In the genomic region with DNA sequence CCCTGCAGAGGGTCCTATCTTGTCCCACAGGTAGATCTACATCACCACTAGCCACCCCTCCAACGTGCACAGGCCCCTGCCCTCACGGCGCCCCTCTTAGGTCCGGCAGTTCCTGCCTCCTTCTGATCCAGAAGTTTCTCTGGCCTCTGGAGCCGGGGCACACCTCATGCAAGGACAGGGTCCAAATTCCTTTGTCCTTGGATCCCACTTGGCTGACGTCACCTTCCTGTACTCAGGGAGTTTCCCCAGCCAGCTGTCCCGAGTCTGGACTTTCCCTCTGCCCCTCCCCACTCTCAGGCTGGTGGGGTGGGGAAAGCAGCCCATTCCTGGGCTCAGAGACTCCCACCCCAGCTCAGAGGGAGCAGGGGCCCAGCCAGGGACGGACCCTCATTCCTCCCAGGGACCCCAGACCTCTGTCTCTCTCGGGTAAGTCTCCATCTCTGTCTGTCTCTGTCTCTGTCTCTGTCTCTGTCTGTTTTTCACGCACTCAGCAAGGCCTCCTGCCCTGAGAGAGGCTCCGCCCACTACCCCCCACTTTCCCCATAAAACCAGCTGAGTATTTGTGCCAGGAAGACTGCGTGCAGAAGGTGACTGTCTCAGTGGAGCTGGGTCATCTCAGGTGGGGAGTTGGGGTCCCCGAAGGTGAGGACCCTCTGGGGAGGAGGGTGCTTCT, we compare ENCODE assay signal across 8 cellular contexts. TPM values are rescaled to one million over a fixed set of nuclear protein-coding genes. Genes with fewer than 3 reads are reported as not detected.
DNase-seq lines count a peak whose midpoint lies in the region; ATAC-seq and TF ChIP-seq lines count a peak whose summit lies in the region.

Gene IL32, plus strand, starts transcription at position 572 of the 673 bp plus-strand sequence. CDS start 172 bp downstream, outside the sequence.

- no peaks in the 10 kb centered on the region for H4K20me1 ChIP-seq in hepatocyte (ENCODE audit: insufficient read depth, poor library complexity, severe bottlenecking)

- peak within 1 kb of the TSS; percentile 77 for H3K27ac Mint-ChIP-seq in Calu3 (ENCODE audit: unreplicated experiment)
- peak within 1 kb of the TSS; percentile 99 to 100 for H3K27ac Mint-ChIP-seq in activated naive CD4-positive, alpha-beta T cell treated with anti-CD3 and anti-CD28 coated beads, Interleukin-2, amount 50 U/mL, for 72 hours

- H3K27me3 Mint-ChIP-seq in Calu3 (ENCODE audit: unreplicated experiment) = no peaks in the 10 kb centered on the region

- DNase-seq in Calu3 = peak; percentile 80
- no peak for DNase-seq in Panc1 (ENCODE audit: low read depth, low spot score)
- DNase-seq in activated naive CD4-positive, alpha-beta T cell treated with anti-CD3 and anti-CD28 coated beads, Interleukin-2, amount 50 U/mL, for 72 hours (ENCODE audit: low spot score in 2 of 2) = peak; percentile 73 to 82
- peak; percentile 89 for DNase-seq in hepatocyte (ENCODE audit: low spot score)
- peak; percentile 71 for DNase-seq in stimulated activated CD4-positive, alpha-beta T cell treated with anti-CD3 and anti-CD28 coated beads, Interleukin-4, amount 100 ng/mL, for 1 hour
- no peak for DNase-seq in NCI-H2081 (lab: John Stamatoyannopoulos, UW)

- H3K36me3 ChIP-seq in Panc1 (ENCODE audit: control insufficient read depth, insufficient read depth, low read length) (no peaks in the 10 kb centered on the region), hepatocyte (replicated peaks; ENCODE audit: insufficient read depth, low read depth) (no peaks in the 10 kb centered on the region)

- peaks cover 22% of the 10 kb centered on the region for H3K4me1 Mint-ChIP-seq in Calu3 (ENCODE audit: low read depth, unreplicated experiment)

- H3K27me3 ChIP-seq in Panc1 (ENCODE audit: control insufficient read depth, insufficient read depth, low read length) (no peaks in the 10 kb centered on the region), hepatocyte (no peaks in the 10 kb centered on the region)

- in situ Hi-C loops in Panc1 (cut with HindIII; ENCODE audit: low pct_unique_long_range_greater_than_20kb, low sequenced_read_pairs) = no loop called here

- peaks cover 16% of the 10 kb centered on the region for H3K36me3 Mint-ChIP-seq in Calu3 (ENCODE audit: insufficient read depth, unreplicated experiment)
- peaks cover 49 to 62% of the 10 kb centered on the region in 2 donors for H3K36me3 Mint-ChIP-seq in activated naive CD4-positive, alpha-beta T cell treated with anti-CD3 and anti-CD28 coated beads, Interleukin-2, amount 50 U/mL, for 72 hours

- CTCF ChIA-PET in Calu3 (lab: Charles Lee) = interaction anchor here (1.0 to 1.3 kb wide), 3 partner anchors 10 to 34 kb away, joined by 4 read pairs; no protein-coding TSS in a partner anchor
- CTCF ChIA-PET in Panc1 (lab: Charles Lee) = no interaction called here

- H3K4me1 ChIP-seq in Panc1 (ENCODE audit: control insufficient read depth, insufficient read depth, low read length) (peaks cover 8% of the 10 kb centered on the region; the same call in 1 of the 2 replicates), hepatocyte (ENCODE audit: insufficient read depth) (peaks cover 5% of the 10 kb centered on the region)

- H3K27ac ChIP-seq in Panc1 (ENCODE audit: low read length) (peak within 1 kb of the TSS; percentile 10; the same call in 1 of the 2 replicates), hepatocyte (peak within 1 kb of the TSS; percentile 89)

- POLR2A ChIA-PET in Panc1 (lab: Charles Lee) = no interaction called here

- TF ChIP-seq CTCF in Calu3 (IDR thresholded peaks at IDR 0.05; ENCODE audit: unreplicated experiment) = no peak
- TF ChIP-seq CTCF in Panc1 (IDR thresholded peaks at IDR 0.05) = no peak
- TF ChIP-seq CTCF in hepatocyte (IDR thresholded peaks at IDR 0.05; ENCODE audit: poor library complexity) = no peak

- no peak within 1 kb of the TSS for H2AFZ ChIP-seq in hepatocyte

- peak within 1 kb of the TSS; percentile 72 for H3K4me3 Mint-ChIP-seq in Calu3 (ENCODE audit: low read depth, unreplicated experiment)

- ATAC-seq in Panc1 = peak; percentile 63; the same call in 1 of the 2 replicates
- ATAC-seq in activated naive CD4-positive, alpha-beta T cell treated with anti-CD3 and anti-CD28 coated beads, Interleukin-2, amount 50 U/mL, for 72 hours = peak; percentile 66
- no peak for ATAC-seq in GM18519 (IDR thresholded peaks at IDR 0.05; ENCODE audit: low FRiP score, unreplicated experiment)
- no peak for ATAC-seq in GM21367 (IDR thresholded peaks at IDR 0.05; ENCODE audit: unreplicated experiment)

- peak within 1 kb of the TSS; percentile 66 for H3K4me2 ChIP-seq in hepatocyte

- no peaks in the 10 kb centered on the region for H3K9me3 ChIP-seq in Panc1 (ENCODE audit: control insufficient read depth, insufficient read depth, low read depth, low read length)
- no peaks in the 10 kb centered on the region for H3K9me3 ChIP-seq in hepatocyte (ENCODE audit: low read depth)

- intact Hi-C loops in Calu3 (cut with micrococcal nuclease; ENCODE audit: unreplicated experiment) = loop anchor here (2.0 kb wide), 1 partner anchor 42 kb away; no protein-coding TSS in a partner anchor
- intact Hi-C loops in Panc1 (cut with micrococcal nuclease; ENCODE audit: unreplicated experiment) = no loop called here

- no TSS peak for BruUV-seq in Calu3 (replicated peaks; lab: Mats Ljungman, UMichigan)
- BruUV-seq in Panc1 (replicated peaks; lab: Mats Ljungman, UMichigan) = no TSS peak

- H3K9me3 Mint-ChIP-seq in Calu3 (ENCODE audit: low read depth, unreplicated experiment) = peaks cover 2% of the 10 kb centered on the region
- peaks cover 0 to 4% of the 10 kb centered on the region in 2 donors for H3K9me3 Mint-ChIP-seq in activated naive CD4-positive, alpha-beta T cell treated with anti-CD3 and anti-CD28 coated beads, Interleukin-2, amount 50 U/mL, for 72 hours

- no peaks in the 10 kb centered on the region for H3K79me2 ChIP-seq in hepatocyte

- WGBS in hepatocyte (ENCODE audit: low lambda C conversion rate, missing lambda C conversion rate) = 73% methylated on average over 13 of the region's 13 CpGs

- no peaks in the 10 kb centered on the region for H3K9me2 ChIP-seq in hepatocyte (replicated peaks; ENCODE audit: insufficient read depth)

- no peak within 1 kb of the TSS for H3K4me3 ChIP-seq in Panc1 (ENCODE audit: low read depth in 2 of 2, low read length in 2 of 2)
- H3K4me3 ChIP-seq in hepatocyte = no peak within 1 kb of the TSS

RNA-seq across cellular contexts. Expression of gene IL32, which starts in this region (rescaled TPM):
- total RNA-seq in Calu3 (2022) (81.8 and 89.0 TPM in 2 replicates), Panc1 (2021; ENCODE audit: unreplicated experiment) (17.1 TPM), hepatocyte (82.0 and 110 TPM in 2 replicates)
- 18.5 TPM for polyA plus RNA-seq in Panc1 (2012; ENCODE audit: insufficient read length)
- 1,000 to 10,000 TPM; 2,042 to 3,291 TPM for total RNA-seq in activated naive CD4-positive, alpha-beta T cell treated with anti-CD3 and anti-CD28 coated beads, Interleukin-2, amount 50 U/mL, for 72 hours
- polyA plus RNA-seq in hepatocyte = 124 and 131 TPM in 2 replicates

Comparison
In these comparisons a context has a peak if more than half of its experiments do, and no peak if none do; other contexts are left out.
1. RNA of gene IL32 (total RNA-seq): 2,042 to 3,291 TPM in activated naive CD4-positive, alpha-beta T cell treated with anti-CD3 and anti-CD28 coated beads, Interleukin-2, amount 50 U/mL, for 72 hours; 82.0 to 110 TPM in hepatocyte, 81.8 to 89.0 TPM in Calu3 and 17.1 TPM in Panc1 (single experiment); every median in the first group is over 10 times any median in the second.
2. DNase-seq: peak in Calu3 (single experiment), activated naive CD4-positive, alpha-beta T cell treated with anti-CD3 and anti-CD28 coated beads, Interleukin-2, amount 50 U/mL, for 72 hours (2 of 2), hepatocyte (single experiment) and stimulated activated CD4-positive, alpha-beta T cell treated with anti-CD3 and anti-CD28 coated beads, Interleukin-4, amount 100 ng/mL, for 1 hour (single experiment); none in Panc1 (single experiment) and NCI-H2081 (0 of 2).
3. ATAC-seq: peak in Panc1 (single experiment) and activated naive CD4-positive, alpha-beta T cell treated with anti-CD3 and anti-CD28 coated beads, Interleukin-2, amount 50 U/mL, for 72 hours (2 of 2); none in GM18519 (single experiment) and GM21367 (single experiment).